In the genomic region with DNA sequence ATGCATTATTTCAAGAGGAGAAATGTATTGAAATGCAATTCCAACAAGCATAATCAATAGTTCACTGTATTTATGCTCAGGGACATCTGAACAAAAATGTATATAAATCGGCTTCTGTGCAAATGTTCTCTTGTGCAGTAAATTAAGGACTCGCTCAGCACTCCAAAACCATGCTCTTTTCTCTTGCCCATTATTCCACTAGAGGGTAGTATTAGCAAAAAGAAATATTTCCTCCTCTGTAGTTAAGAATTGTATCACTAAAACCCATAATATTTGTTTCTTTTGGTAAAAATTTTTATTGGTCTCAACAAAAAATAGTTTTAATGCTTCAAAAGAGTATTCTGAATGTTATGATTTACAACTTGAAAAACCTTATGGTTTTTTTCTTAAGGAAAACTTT, we compare ENCODE assay signal across 14 cellular contexts.
DNase-seq lines count a peak whose midpoint lies in the region; ATAC-seq, FAIRE-seq and TF ChIP-seq lines count a peak whose summit lies in the region.
"Had no signal": no experiment of that assay in that cellular context is flagged by ENCODE, and none has a peak within 500 bp of the region (broad histone marks: within the 10 kb centered on the region; RNA-seq: fewer than 3 reads in every experiment).

No MANE protein-coding gene starts in this region.

- no peaks in the 10 kb centered on the region for H4K20me1 ChIP-seq in keratinocyte (ENCODE audit: control insufficient read depth, extremely low read depth, insufficient read depth, low read length)

- POLR2A ChIA-PET in A549 (lab: Yijun Ruan, JAX) = no interaction called here

- no peak for TF ChIP-seq CTCF in A549 (IDR thresholded peaks at IDR 0.05)
- TF ChIP-seq CTCF in keratinocyte (optimal IDR thresholded peaks at IDR 0.05 in 1 of 3, IDR thresholded peaks at IDR 0.05 in 1 of 3, conservative IDR thresholded peaks at IDR 0.05 in 1 of 3; ENCODE audit: extremely low read depth in 1 of 3, insufficient read depth in 2 of 3, low read length in 3 of 3) = peak in 2 of 3 experiments; percentile 18 to 29
- TF ChIP-seq CTCF in thyroid gland (IDR thresholded peaks at IDR 0.05) = peak in 3 of 6 experiments; percentile 38 to 49 (median 46)
- TF ChIP-seq CTCF in ascending aorta (IDR thresholded peaks at IDR 0.05) = no peak

- TF ChIP-seq EP300 in A549 (IDR thresholded peaks at IDR 0.05) = no peak
- no peak for TF ChIP-seq EP300 in Ishikawa (IDR thresholded peaks at IDR 0.05; ENCODE audit: borderline replicate concordance)

- no peak overlapping the region for H3K4me3 ChIP-seq in A549
- no peak overlapping the region for H3K4me3 ChIP-seq in keratinocyte (ENCODE audit: control insufficient read depth in 2 of 3, extremely low read depth in 1 of 3, insufficient read depth in 2 of 3, low read depth in 1 of 3, low read length in 3 of 3)
- H3K4me3 ChIP-seq in thyroid gland (replicated peaks in 1 of 3) = no peak overlapping the region
- H3K4me3 ChIP-seq in ascending aorta = no peak overlapping the region
- H3K4me3 ChIP-seq: heart left ventricle had no signal

- WGBS in A549 (ENCODE audit: missing lambda C conversion rate) = 11% methylated on average over 2 of the region's 2 CpGs
- WGBS in thyroid gland, 2 donors = 46 to 52% methylated on average over 2 of the region's 2 CpGs

- FAIRE-seq in A549 (lab: Jason Lieb, UNC) (peak; percentile 32), keratinocyte (lab: Jason Lieb, UNC) (no peak)

- H3K36me3 ChIP-seq in keratinocyte (ENCODE audit: control insufficient read depth in 2 of 2, extremely low read depth in 1 of 2, insufficient read depth in 2 of 2, low read length in 2 of 2) (no peaks in the 10 kb centered on the region), thyroid gland (no peaks in the 10 kb centered on the region), ascending aorta (no peaks in the 10 kb centered on the region)
- H3K36me3 ChIP-seq: heart left ventricle had no signal

- H3K4me1 ChIP-seq in A549 (no peaks in the 10 kb centered on the region), keratinocyte (ENCODE audit: control insufficient read depth, extremely low read depth, insufficient read depth, low read length) (no peaks in the 10 kb centered on the region), thyroid gland (no peaks in the 10 kb centered on the region), ascending aorta (no peaks in the 10 kb centered on the region)
- H3K4me1 ChIP-seq: heart left ventricle had no signal

- no peak overlapping the region for H3K27ac ChIP-seq in A549
- no peak overlapping the region for H3K27ac ChIP-seq in keratinocyte (ENCODE audit: control insufficient read depth, insufficient read depth, low read length)
- no peak overlapping the region for H3K27ac ChIP-seq in thyroid gland
- H3K27ac ChIP-seq in ascending aorta = no peak overlapping the region
- H3K27ac ChIP-seq: heart left ventricle had no signal

- TF ChIP-seq RAD21 in A549 (conservative IDR thresholded peaks at IDR 0.05 in 1 of 2, IDR thresholded peaks at IDR 0.05 in 1 of 2) (no peak), Ishikawa (IDR thresholded peaks at IDR 0.05; ENCODE audit: low read depth) (peak; percentile 41; the same call in 1 of the 2 replicates)

- CTCF ChIA-PET in A549 (lab: Yijun Ruan, JAX) = no interaction called here

- H2AFZ ChIP-seq in keratinocyte (ENCODE audit: control insufficient read depth, low read length) = no peak overlapping the region

- no peak for DNase-seq in A549 (ENCODE audit: low read depth in 1 of 2, low spot score in 1 of 2)
- DNase-seq in SW480 (ENCODE audit: low spot score) = peak; percentile 5
- no peak for DNase-seq in keratinocyte (ENCODE audit: low read depth, low spot score)
- DNase-seq in thyroid gland = no peak
- no peak for DNase-seq in ascending aorta (ENCODE audit: low spot score in 2 of 2)
- no peak for DNase-seq in activated effector memory CD4-positive, alpha-beta T cell treated with anti-CD3 and anti-CD28 coated beads, Interleukin-2, amount 50 U/mL, for 16 hours
- DNase-seq: activated T-cell treated with anti-CD3 and anti-CD28 coated beads, Interleukin-2, amount 50 U/mL, for 1 hour; CD4-positive, alpha-beta T cell; GOT3; heart left ventricle; NCI-H2081 treated with DMSO at 0.1 percent for 48 hours; occipital lobe had no signal

- no peaks in the 10 kb centered on the region for H3K9me1 ChIP-seq in keratinocyte (ENCODE audit: control insufficient read depth, extremely low read depth, insufficient read depth, low read length)

- intact Hi-C loops in thyroid gland (cut with DNase I) (no loop called here), ascending aorta (cut with DNase I) (no loop called here)

- ATAC-seq in A549 (no peak), GM21447 (IDR thresholded peaks at IDR 0.05; ENCODE audit: unreplicated experiment) (no peak)
- ATAC-seq: heart left ventricle had no signal

- dilution Hi-C loops in keratinocyte (cut with MboI; ENCODE audit: extremely low pct_ligation_motif_present, low sequenced_read_pairs) = no loop called here

- H3K9me3 ChIP-seq in A549 = no peaks in the 10 kb centered on the region
- no peaks in the 10 kb centered on the region for H3K9me3 ChIP-seq in keratinocyte (ENCODE audit: control insufficient read depth, low read depth, low read length)
- H3K9me3 ChIP-seq in thyroid gland = no peaks in the 10 kb centered on the region
- H3K9me3 ChIP-seq in ascending aorta = no peaks in the 10 kb centered on the region
- H3K9me3 ChIP-seq: heart left ventricle had no signal

- H3K79me2 ChIP-seq in keratinocyte (ENCODE audit: control insufficient read depth, insufficient read depth, low read length) = no peaks in the 10 kb centered on the region

- no peak overlapping the region for H3K4me2 ChIP-seq in A549
- no peak overlapping the region for H3K4me2 ChIP-seq in keratinocyte (ENCODE audit: control insufficient read depth, extremely low read depth, insufficient read depth, low read depth, low read length)

- no peaks in the 10 kb centered on the region for H3K27me3 ChIP-seq in keratinocyte (ENCODE audit: control insufficient read depth, extremely low read depth, insufficient read depth, low read length)
- H3K27me3 ChIP-seq in thyroid gland = no peaks in the 10 kb centered on the region
- H3K27me3 ChIP-seq in ascending aorta = no peaks in the 10 kb centered on the region
- H3K27me3 ChIP-seq: heart left ventricle had no signal

- TF ChIP-seq POLR2A in A549 (IDR thresholded peaks at IDR 0.05; ENCODE audit: low read length) (no peak), thyroid gland (IDR thresholded peaks at IDR 0.05) (no peak)

- H3K9ac ChIP-seq in keratinocyte (ENCODE audit: control insufficient read depth, extremely low read depth, insufficient read depth, low read length) = no peak overlapping the region

TF ChIP-seq in A549, 52 proteins besides CTCF, POLR2A, EP300 and RAD21:
- no peak for TF ChIP-seq BHLHE40 (IDR thresholded peaks at IDR 0.05; ENCODE audit: low read depth, low read length)
- no peak for TF ChIP-seq SMC3 (IDR thresholded peaks at IDR 0.05)
- TF ChIP-seq, protein P1, sequence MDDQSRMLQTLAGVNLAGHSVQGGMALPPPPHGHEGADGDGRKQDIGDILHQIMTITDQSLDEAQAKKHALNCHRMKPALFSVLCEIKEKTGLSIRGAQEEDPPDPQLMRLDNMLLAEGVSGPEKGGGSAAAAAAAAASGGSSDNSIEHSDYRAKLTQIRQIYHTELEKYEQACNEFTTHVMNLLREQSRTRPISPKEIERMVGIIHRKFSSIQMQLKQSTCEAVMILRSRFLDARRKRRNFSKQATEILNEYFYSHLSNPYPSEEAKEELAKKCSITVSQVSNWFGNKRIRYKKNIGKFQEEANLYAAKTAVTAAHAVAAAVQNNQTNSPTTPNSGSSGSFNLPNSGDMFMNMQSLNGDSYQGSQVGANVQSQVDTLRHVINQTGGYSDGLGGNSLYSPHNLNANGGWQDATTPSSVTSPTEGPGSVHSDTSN (IDR thresholded peaks at IDR 0.05) = no peak
- TF ChIP-seq CHD2 (IDR thresholded peaks at IDR 0.05; ENCODE audit: low read length, partially characterized antibody) = no peak
- no peak for TF ChIP-seq RFX5 (IDR thresholded peaks at IDR 0.05)
TF ChIP-seq in A549: peak in this region for 0.

TF ChIP-seq in Ishikawa, 13 proteins besides CTCF, POLR2A, EP300 and RAD21 (continues in another document):
- no peak for TF ChIP-seq TAF1 (IDR thresholded peaks at IDR 0.05; ENCODE audit: low read depth)
- no peak for TF ChIP-seq CREB1 (IDR thresholded peaks at IDR 0.05; ENCODE audit: low read depth)
- TF ChIP-seq, protein P2, sequence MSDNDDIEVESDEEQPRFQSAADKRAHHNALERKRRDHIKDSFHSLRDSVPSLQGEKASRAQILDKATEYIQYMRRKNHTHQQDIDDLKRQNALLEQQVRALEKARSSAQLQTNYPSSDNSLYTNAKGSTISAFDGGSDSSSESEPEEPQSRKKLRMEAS (IDR thresholded peaks at IDR 0.05) = no peak
- no peak for TF ChIP-seq NFIC (IDR thresholded peaks at IDR 0.05)
- TF ChIP-seq, protein P3, sequence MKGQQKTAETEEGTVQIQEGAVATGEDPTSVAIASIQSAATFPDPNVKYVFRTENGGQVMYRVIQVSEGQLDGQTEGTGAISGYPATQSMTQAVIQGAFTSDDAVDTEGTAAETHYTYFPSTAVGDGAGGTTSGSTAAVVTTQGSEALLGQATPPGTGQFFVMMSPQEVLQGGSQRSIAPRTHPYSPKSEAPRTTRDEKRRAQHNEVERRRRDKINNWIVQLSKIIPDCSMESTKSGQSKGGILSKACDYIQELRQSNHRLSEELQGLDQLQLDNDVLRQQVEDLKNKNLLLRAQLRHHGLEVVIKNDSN (IDR thresholded peaks at IDR 0.05) = no peak
- TF ChIP-seq YY1 (IDR thresholded peaks at IDR 0.05; ENCODE audit: low read depth) = no peak
- TF ChIP-seq TCF12 (IDR thresholded peaks at IDR 0.05; ENCODE audit: low read depth) = no peak
- no peak for TF ChIP-seq FOXM1 (IDR thresholded peaks at IDR 0.05; ENCODE audit: borderline replicate concordance, low read depth)
- TF ChIP-seq EGR1 (IDR thresholded peaks at IDR 0.05) = no peak
- no peak for TF ChIP-seq TEAD4 (IDR thresholded peaks at IDR 0.05)
- no peak for TF ChIP-seq CEBPB (IDR thresholded peaks at IDR 0.05)

Comparison
In these comparisons a context has a peak if more than half of its experiments do, and no peak if none do; other contexts are left out.
1. CTCF ChIP-seq: peak in keratinocyte (2 of 3); none in A549 (single experiment) and ascending aorta (0 of 3).